20 cellular contexts compared by ENCODE assay signal in genomic region chr17:6191405-6192095, GRCh38.
DNase-seq lines count a peak whose midpoint lies in the region; ATAC-seq and TF ChIP-seq lines count a peak whose summit lies in the region.
"Had no signal": no experiment of that assay in that cellular context is flagged by ENCODE, and none has a peak within 500 bp of the region (broad histone marks: within the 10 kb centered on the region; RNA-seq: fewer than 3 reads in every experiment).

No MANE protein-coding gene starts in this region.

- H3K4me1 ChIP-seq in left lung = no peaks in the 10 kb centered on the region
- H3K4me1 ChIP-seq: BLaER1 had no signal

- no peak for TF ChIP-seq CTCF in left lung (IDR thresholded peaks at IDR 0.05)
- no peak for TF ChIP-seq CTCF in foreskin fibroblast (IDR thresholded peaks at IDR 0.05; ENCODE audit: low read depth, low read length)

- H3K27ac ChIP-seq in left lung = no peak overlapping the region
- H3K27ac ChIP-seq: BLaER1, HL-60 had no signal

- peaks cover 0 to 2% of the 10 kb centered on the region in 2 donors for H3K9me3 ChIP-seq in left lung
- H3K9me3 ChIP-seq: BLaER1 had no signal

- intact Hi-C loops in left lung (cut with DNase I) = no loop called here

- ATAC-seq in left lung (no peak), HG03097 (IDR thresholded peaks at IDR 0.05; ENCODE audit: low FRiP score, unreplicated experiment) (no peak), HG03457 (IDR thresholded peaks at IDR 0.05; ENCODE audit: unreplicated experiment) (no peak)
- ATAC-seq: CD8-positive, alpha-beta T cell; HCT116 had no signal

- H3K4me3 ChIP-seq in left lung = no peak overlapping the region
- no peak overlapping the region for H3K4me3 ChIP-seq in foreskin fibroblast (ENCODE audit: low read depth in 1 of 2, low read length in 2 of 2)
- H3K4me3 ChIP-seq: BLaER1 had no signal

- DNase-seq in NCI-H69 (lab: John Stamatoyannopoulos, UW) (peak; percentile 28), dermis blood vessel endothelial cell (peak; percentile 42), islet precursor cell (peak; percentile 52), pulmonary artery endothelial cell (ENCODE audit: low read depth, low spot score) (peak; percentile 75), left lung (no peak), foreskin fibroblast (no peak)
- DNase-seq: 8988T; Calu3; CD8-positive, alpha-beta T cell; DMS79 treated with DMSO at 0.1 percent for 48 hours; GF-D8; GOT3; H7; HFFc6; IMR-90 had no signal

- no peaks in the 10 kb centered on the region for H3K36me3 ChIP-seq in left lung
- H3K36me3 ChIP-seq: BLaER1 had no signal

- peaks cover 0 to 28% of the 10 kb centered on the region in 2 donors for H3K27me3 ChIP-seq in left lung
- H3K27me3 ChIP-seq: BLaER1 had no signal

Comparison
In these comparisons a context has a peak if more than half of its experiments do, and no peak if none do; other contexts are left out.
1. DNase-seq: peak in NCI-H69 (single experiment), dermis blood vessel endothelial cell (single experiment), islet precursor cell (single experiment) and pulmonary artery endothelial cell (single experiment); none in left lung (0 of 2) and foreskin fibroblast (0 of 2).